In the genomic region with DNA sequence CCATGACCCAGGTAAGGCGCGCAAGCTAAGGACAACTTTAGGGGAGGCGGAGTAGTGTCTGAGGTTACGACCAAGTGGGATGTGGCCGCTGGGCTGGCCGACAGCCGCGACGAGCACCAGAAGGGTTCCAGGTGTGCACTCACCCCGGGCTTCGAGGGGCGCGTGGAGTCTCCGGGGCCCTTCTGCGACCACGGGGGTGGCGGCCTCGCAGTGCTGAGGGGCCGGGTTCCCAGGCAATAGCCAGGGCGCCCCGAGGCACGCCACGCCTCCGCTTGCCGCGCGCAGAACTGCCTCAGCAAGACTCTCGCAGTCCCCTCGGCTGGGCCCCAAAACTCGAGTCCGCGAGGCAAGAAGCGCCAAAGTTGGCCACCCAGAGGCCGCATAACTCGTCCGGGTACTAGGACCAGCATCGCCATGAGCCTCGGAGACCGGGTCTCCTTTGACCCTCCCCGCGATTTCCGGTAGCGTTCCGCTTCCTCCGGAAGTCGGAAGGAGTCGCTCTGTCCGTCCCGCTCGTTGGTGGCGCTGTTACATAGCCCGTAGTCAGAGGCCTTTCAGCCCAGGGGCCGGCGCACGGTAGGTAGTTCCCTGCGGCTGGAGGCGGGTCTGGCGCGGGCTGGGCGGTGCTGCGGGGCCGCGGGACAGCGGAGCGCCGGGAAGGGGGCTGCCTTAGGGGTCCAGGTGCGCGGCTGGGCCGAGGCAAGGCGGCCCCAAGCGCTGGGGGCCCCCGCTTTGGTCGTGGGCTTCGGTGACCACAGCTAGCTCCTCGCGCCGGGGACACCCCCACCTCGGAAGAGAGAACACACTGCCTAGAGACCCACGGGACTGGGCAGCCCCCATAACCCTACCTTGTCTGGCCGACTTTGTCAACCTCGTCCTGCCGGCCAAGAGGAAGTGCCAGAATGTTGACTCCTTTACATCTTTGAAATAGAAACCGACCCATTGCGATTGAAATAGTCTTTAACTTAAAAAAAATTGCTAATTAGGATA, we compare ENCODE assay signal across 8 cellular contexts. TPM values are rescaled to one million over a fixed set of nuclear protein-coding genes. Genes with fewer than 3 reads are reported as not detected.
DNase-seq lines count a peak whose midpoint lies in the region; ATAC-seq and TF ChIP-seq lines count a peak whose summit lies in the region.

TSS of gene ADPRM (plus strand) at position 503 of the 990 bp plus-strand sequence. CDS start 7,333 bp downstream, outside the sequence.
TSS of gene SCO1 (minus strand) at position 442 of the 990 bp plus-strand sequence. CDS start at position 416, 26 bp downstream.

- H3K36me3 Mint-ChIP-seq in Caco-2 (ENCODE audit: insufficient read depth, unreplicated experiment), result peaks cover 17% of the 10 kb centered on the region
- H3K36me3 Mint-ChIP-seq in activated CD8-positive, alpha-beta memory T cell treated with anti-CD3 and anti-CD28 coated beads, Interleukin-2, amount 10 ng/mL, durations not matched to agents 7 days and 5 days, result peaks cover 26% of the 10 kb centered on the region

- intact Hi-C loops in Caco-2 (cut with micrococcal nuclease; ENCODE audit: unreplicated experiment), result loop anchor here (1.0 kb wide), 1 partner anchor 148 kb away; no protein-coding TSS in a partner anchor

- H3K4me3 ChIP-seq in Caco-2 (ENCODE audit: low read depth, low read length) (peak within 1 kb of the TSS; percentile 82), endocrine pancreas (ENCODE audit: control insufficient read depth, insufficient read depth, low read length) (peak within 1 kb of the TSS; percentile 100), mesenchymal stem cell (ENCODE audit: insufficient read depth in 1 of 2, low read depth in 1 of 2, low read length in 2 of 2) (peak within 1 kb of the TSS; percentile 97 to 98)

- peak within 1 kb of the TSS; percentile 90 for H4K91ac ChIP-seq in mesenchymal stem cell (ENCODE audit: low read length)

- peak within 1 kb of the TSS; percentile 83 for H2BK120ac ChIP-seq in mesenchymal stem cell (ENCODE audit: low read depth, low read length)

- H3K4me1 ChIP-seq in Caco-2 (no peaks in the 10 kb centered on the region), endocrine pancreas (ENCODE audit: control insufficient read depth, insufficient read depth, low read length) (no peaks in the 10 kb centered on the region), mesenchymal stem cell (ENCODE audit: control insufficient read depth, insufficient read depth, low read depth, low read length) (peaks cover 9% of the 10 kb centered on the region)

- peak within 1 kb of the TSS; percentile 96 to 98 for H3K18ac ChIP-seq in mesenchymal stem cell (ENCODE audit: low read depth in 1 of 2, low read length in 2 of 2)

- no peaks in the 10 kb centered on the region for H3K9me3 Mint-ChIP-seq in Caco-2 (ENCODE audit: unreplicated experiment)
- H3K9me3 Mint-ChIP-seq in activated CD8-positive, alpha-beta memory T cell treated with anti-CD3 and anti-CD28 coated beads, Interleukin-2, amount 10 ng/mL, durations not matched to agents 7 days and 5 days (ENCODE audit: low read depth), result no peaks in the 10 kb centered on the region

- under 1% methylated on average over 71 of the region's 84 CpGs for WGBS in mesenchymal stem cell

- H4K8ac ChIP-seq in mesenchymal stem cell (ENCODE audit: low read length), result peak within 1 kb of the TSS; percentile 94

- POLR2A ChIA-PET in Caco-2 (lab: Charles Lee), result no interaction called here

- peak within 1 kb of the TSS; percentile 89 for H3K4me2 ChIP-seq in mesenchymal stem cell (ENCODE audit: low read length, poor library complexity, severe bottlenecking)

- H3K27me3 Mint-ChIP-seq in Caco-2 (ENCODE audit: insufficient read depth, unreplicated experiment), result no peaks in the 10 kb centered on the region
- H3K27me3 Mint-ChIP-seq in activated CD8-positive, alpha-beta memory T cell treated with anti-CD3 and anti-CD28 coated beads, Interleukin-2, amount 10 ng/mL, durations not matched to agents 7 days and 5 days, result no peaks in the 10 kb centered on the region

- no TSS peak for BruUV-seq in Caco-2 (replicated peaks; lab: Mats Ljungman, UMichigan)

- no peak within 1 kb of the TSS for H2AK5ac ChIP-seq in mesenchymal stem cell (ENCODE audit: low read length, severe bottlenecking)

- ATAC-seq in activated CD8-positive, alpha-beta memory T cell treated with anti-CD3 and anti-CD28 coated beads, Interleukin-2, amount 10 ng/mL, durations not matched to agents 7 days and 5 days, result peak; percentile 96

- no peaks in the 10 kb centered on the region for H3K9me3 ChIP-seq in Caco-2
- H3K9me3 ChIP-seq in endocrine pancreas (ENCODE audit: control insufficient read depth, low read length), result no peaks in the 10 kb centered on the region
- H3K9me3 ChIP-seq in mesenchymal stem cell (ENCODE audit: control insufficient read depth, low read length), result no peaks in the 10 kb centered on the region

- no peaks in the 10 kb centered on the region for H3K4me1 Mint-ChIP-seq in Caco-2 (ENCODE audit: low read depth, unreplicated experiment)
- H3K4me1 Mint-ChIP-seq in activated CD8-positive, alpha-beta memory T cell treated with anti-CD3 and anti-CD28 coated beads, Interleukin-2, amount 10 ng/mL, durations not matched to agents 7 days and 5 days, result peaks cover 54% of the 10 kb centered on the region

- H3K79me1 ChIP-seq in mesenchymal stem cell (replicated peaks; ENCODE audit: low read length, poor library complexity, severe bottlenecking), result peaks cover 14% of the 10 kb centered on the region

- H3K23ac ChIP-seq in mesenchymal stem cell (ENCODE audit: low read length in 2 of 2), result peak within 1 kb of the TSS in 1 of 2 experiments; percentile 23

- peak within 1 kb of the TSS; percentile 79 for H3K9ac ChIP-seq in endocrine pancreas (ENCODE audit: control insufficient read depth, insufficient read depth, low read length)
- peak within 1 kb of the TSS; percentile 96 for H3K9ac ChIP-seq in mesenchymal stem cell (ENCODE audit: low read length)

- peak within 1 kb of the TSS; percentile 92 to 94 for H3K4ac ChIP-seq in mesenchymal stem cell (ENCODE audit: low read depth in 1 of 2, low read length in 2 of 2)

- H2AFZ ChIP-seq in mesenchymal stem cell (ENCODE audit: low read depth, low read length), result peak within 1 kb of the TSS; percentile 79

- H3K27me3 ChIP-seq in Caco-2 (replicated peaks; ENCODE audit: control insufficient read depth, insufficient read depth, low read length) (no peaks in the 10 kb centered on the region), endocrine pancreas (ENCODE audit: control insufficient read depth, insufficient read depth, low read length) (no peaks in the 10 kb centered on the region), mesenchymal stem cell (ENCODE audit: control insufficient read depth in 1 of 2, insufficient read depth in 1 of 2, low read length in 2 of 2) (no peaks in the 10 kb centered on the region)

- H3K27ac Mint-ChIP-seq in Caco-2 (ENCODE audit: unreplicated experiment), result peak within 1 kb of the TSS; percentile 42
- peak within 1 kb of the TSS; percentile 94 for H3K27ac Mint-ChIP-seq in activated CD8-positive, alpha-beta memory T cell treated with anti-CD3 and anti-CD28 coated beads, Interleukin-2, amount 10 ng/mL, durations not matched to agents 7 days and 5 days

- DNase-seq in Caco-2, result peak; percentile 86 to 88
- DNase-seq in GM20000 (ENCODE audit: low spot score), result peak; percentile 95
- peak; percentile 87 for DNase-seq in HT-29 (ENCODE audit: low spot score)
- peak; percentile 94 for DNase-seq in NOMO-1 treated with DMSO at 0.1 percent for 48 hours (lab: John Stamatoyannopoulos, UW; ENCODE audit: unreplicated experiment)
- peak; percentile 95 for DNase-seq in activated CD8-positive, alpha-beta memory T cell treated with anti-CD3 and anti-CD28 coated beads, Interleukin-2, amount 10 ng/mL, durations not matched to agents 7 days and 5 days
- DNase-seq in mesenchymal stem cell, result peak; percentile 96
- DNase-seq in stimulated activated CD8-positive, alpha-beta memory T cell treated with anti-CD3 and anti-CD28 coated beads, Interleukin-12 subunit alpha, Interleukin-12 subunit beta, amount 100 ng/mL, for 4 hours (ENCODE audit: low read depth), result peak; percentile 82

- peak within 1 kb of the TSS; percentile 82 for H3K27ac ChIP-seq in mesenchymal stem cell (ENCODE audit: low read length, poor library complexity, severe bottlenecking)

- H3K36me3 ChIP-seq in Caco-2 (ENCODE audit: control insufficient read depth, insufficient read depth, low read length) (no peaks in the 10 kb centered on the region), endocrine pancreas (ENCODE audit: control insufficient read depth, insufficient read depth, low read length) (no peaks in the 10 kb centered on the region), mesenchymal stem cell (ENCODE audit: control insufficient read depth in 1 of 2, insufficient read depth in 2 of 2, low read depth in 1 of 2, low read length in 2 of 2) (peaks cover 7 to 30% of the 10 kb centered on the region in 2 experiments)

- H2BK15ac ChIP-seq in mesenchymal stem cell (ENCODE audit: low read depth, poor library complexity, severe bottlenecking), result peak within 1 kb of the TSS; percentile 69

- H3K4me3 Mint-ChIP-seq in Caco-2 (ENCODE audit: unreplicated experiment), result peak within 1 kb of the TSS; percentile 72
- H3K4me3 Mint-ChIP-seq in activated CD8-positive, alpha-beta memory T cell treated with anti-CD3 and anti-CD28 coated beads, Interleukin-2, amount 10 ng/mL, durations not matched to agents 7 days and 5 days, result peak within 1 kb of the TSS; percentile 93

- peak within 1 kb of the TSS; percentile 86 for H2BK5ac ChIP-seq in mesenchymal stem cell (ENCODE audit: low read depth, low read length, poor library complexity, severe bottlenecking)

- H2BK12ac ChIP-seq in mesenchymal stem cell (ENCODE audit: low read length in 2 of 2), result no peak within 1 kb of the TSS

- CTCF ChIA-PET in Caco-2 (lab: Charles Lee), result interaction anchor here (0.6 kb wide), 1 partner anchor 51 kb away, joined by 3 read pairs; no protein-coding TSS in a partner anchor
- CTCF ChIA-PET in activated CD8-positive, alpha-beta memory T cell treated with anti-CD3 and anti-CD28 coated beads, Interleukin-2, amount 10 ng/mL, durations not matched to agents 7 days and 5 days (lab: Charles Lee), result interaction anchor here (1.9 kb wide), 1 partner anchor 16 kb away, joined by 5 read pairs; no protein-coding TSS in a partner anchor

- TF ChIP-seq CTCF in Caco-2 (IDR thresholded peaks at IDR 0.05; ENCODE audit: insufficient read depth in 1 of 2, low read depth in 1 of 2, low read length in 1 of 2, severe bottlenecking in 1 of 2, unreplicated experiment in 1 of 2) (peak in 1 of 2 experiments; percentile 34), GM20000 (IDR thresholded peaks at IDR 0.05; ENCODE audit: extremely low read depth, missing control alignments) (peak; percentile 8)

- H3K14ac ChIP-seq in mesenchymal stem cell (ENCODE audit: low read length in 2 of 2), result peak within 1 kb of the TSS in 1 of 2 experiments; percentile 68

RNA-seq across cellular contexts. Expression of gene ADPRM, which starts in this region (rescaled TPM):
- total RNA-seq in Caco-2 (2022), result 2.3 and 2.5 TPM in 2 replicates
- 1.4 and 2.7 TPM in 2 replicates for total RNA-seq in HT-29 (2014; rRNA removed; shearing (Covaris generic))
- 10 to 100 TPM in 1 of 2 experiments, 1 to 10 TPM in 1; 9.9 to 10.6 TPM for total RNA-seq in activated CD8-positive, alpha-beta memory T cell treated with anti-CD3 and anti-CD28 coated beads, Interleukin-2, amount 10 ng/mL, durations not matched to agents 7 days and 5 days
- 9.4 TPM for polyA plus RNA-seq in mesenchymal stem cell (2013, experiment 1 of 2)
- polyA plus RNA-seq in mesenchymal stem cell (2013, experiment 2 of 2), result 10.2 TPM

RNA-seq across cellular contexts. Expression of gene SCO1, which starts in this region (rescaled TPM):
- total RNA-seq in Caco-2 (2022), result 26.3 and 26.8 TPM in 2 replicates
- total RNA-seq in HT-29 (2014; rRNA removed; shearing (Covaris generic)), result 52.4 and 55.8 TPM in 2 replicates
- 10 to 100 TPM; 25.6 to 30.4 TPM for total RNA-seq in activated CD8-positive, alpha-beta memory T cell treated with anti-CD3 and anti-CD28 coated beads, Interleukin-2, amount 10 ng/mL, durations not matched to agents 7 days and 5 days
- 17.5 TPM for polyA plus RNA-seq in mesenchymal stem cell (2013, experiment 1 of 2)
- polyA plus RNA-seq in mesenchymal stem cell (2013, experiment 2 of 2), result 16.0 TPM

Comparison
In these comparisons a context has a peak if more than half of its experiments do, and no peak if none do; other contexts are left out.
1. Peak in every context shown above with its lines: DNase-seq, ATAC-seq, H3K4me3 ChIP-seq and H3K27ac ChIP-seq.